13 cellular contexts compared by ENCODE assay signal in the genomic region with DNA sequence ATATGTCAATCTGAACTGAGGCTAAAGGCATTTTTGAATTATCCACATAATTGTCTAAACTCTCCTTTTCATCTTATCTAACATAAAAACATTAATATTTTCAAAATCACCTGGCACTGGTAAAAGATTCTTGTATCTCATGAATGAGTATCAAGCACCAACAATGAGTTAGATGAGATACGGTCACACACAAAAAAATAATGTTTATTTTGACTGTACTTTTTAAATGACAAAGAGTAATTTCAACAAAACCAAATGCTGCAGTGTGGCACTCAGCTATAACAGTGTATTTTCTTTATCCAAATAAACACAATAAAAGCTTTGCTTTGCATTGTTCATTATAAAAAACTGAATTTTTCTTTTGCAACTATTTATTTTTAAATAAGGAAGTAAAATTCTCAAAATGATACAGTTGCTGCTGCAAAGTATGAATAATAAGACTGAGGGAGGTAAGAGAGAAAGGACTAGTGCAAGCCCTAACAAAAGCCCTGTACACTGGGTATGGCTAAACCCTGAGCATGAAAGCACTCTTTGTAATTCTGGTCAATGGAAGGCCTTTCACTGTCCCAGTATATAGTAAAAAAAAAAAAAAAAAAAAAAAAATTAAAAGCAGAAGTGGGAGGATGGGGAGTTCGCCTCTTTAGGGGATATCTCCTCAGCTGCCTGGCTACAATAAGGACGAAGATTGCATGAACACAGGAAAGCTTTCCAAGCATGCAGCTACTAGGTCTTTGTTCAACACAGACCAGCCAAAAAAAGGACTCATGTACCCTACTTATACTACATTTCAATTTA. TPM values are rescaled to one million over a fixed set of nuclear protein-coding genes. Genes with fewer than 3 reads are reported as not detected.
DNase-seq lines count a peak whose midpoint lies in the region; ATAC-seq, FAIRE-seq and TF ChIP-seq lines count a peak whose summit lies in the region.
"Had no signal": no experiment of that assay in that cellular context is flagged by ENCODE, and none has a peak within 500 bp of the region (broad histone marks: within the 10 kb centered on the region; RNA-seq: fewer than 3 reads in every experiment).

No MANE protein-coding gene starts in this region.

- intact Hi-C loops in Right ventricle myocardium superior (cut with DNase I) (no loop called here), cardiac septum (cut with DNase I) (no loop called here), K562 (cut with micrococcal nuclease) (no loop called here)
- intact Hi-C loops in activated naive CD4-positive, alpha-beta T cell treated with anti-CD3 and anti-CD28 coated beads for 36 hours (cut with micrococcal nuclease), result no loop called here

- TF ChIP-seq POLR2A in K562 (conservative IDR thresholded peaks at IDR 0.05), result no peak

- peaks cover 0 to 9% of the 10 kb centered on the region in 2 experiments; a peak in 2 of 5 replicates for H3K4me1 ChIP-seq in K562 (replicated peaks in 1 of 2; ENCODE audit: control insufficient read depth in 2 of 2, insufficient read depth in 2 of 2, low read length in 2 of 2)

- no peak overlapping the region; the same call in 1 of the 2 replicates for H2AFZ ChIP-seq in K562 (ENCODE audit: low read depth, low read length)

- no peak for TF ChIP-seq EP300 in K562 (IDR thresholded peaks at IDR 0.05; ENCODE audit: low read length)

- no peak for FAIRE-seq in K562 (lab: Jason Lieb, UNC)

- no peaks in the 10 kb centered on the region for H3K9me3 Mint-ChIP-seq in activated naive CD4-positive, alpha-beta T cell treated with anti-CD3 and anti-CD28 coated beads for 36 hours
- H3K9me3 Mint-ChIP-seq: naive thymus-derived CD4-positive, alpha-beta T cell had no signal

- TF ChIP-seq RAD21 in K562 (CRISPR knock-in tag; conservative IDR thresholded peaks at IDR 0.05 in 1 of 2, IDR thresholded peaks at IDR 0.05 in 1 of 2), result no peak

- CTCF ChIA-PET in K562 (lab: Yijun Ruan, JAX; ENCODE audit: low intra/inter-chr PET ratio), result no interaction called here
- CTCF ChIA-PET in activated naive CD4-positive, alpha-beta T cell treated with anti-CD3 and anti-CD28 coated beads for 36 hours (lab: Charles Lee), result no interaction called here

- in situ Hi-C loops in K562 (cut with MboI), result no loop called here

- no peaks in the 10 kb centered on the region for H3K9me3 ChIP-seq in K562 (replicated peaks; ENCODE audit: control insufficient read depth, insufficient read depth, low read depth, low read length)

- ATAC-seq in Right ventricle myocardium superior (ENCODE audit: poor library complexity) (peak; percentile 64), K562 (peak; percentile 69), GM21528 (IDR thresholded peaks at IDR 0.05; ENCODE audit: low FRiP score, unreplicated experiment) (no peak)
- ATAC-seq: naive thymus-derived CD4-positive, alpha-beta T cell had no signal

- H3K27me3 ChIP-seq in K562 (ENCODE audit: control insufficient read depth in 2 of 2, insufficient read depth in 2 of 2, low read length in 2 of 2), result no peaks in the 10 kb centered on the region

- no peaks in the 10 kb centered on the region for H4K20me1 ChIP-seq in K562 (replicated peaks; ENCODE audit: control insufficient read depth, insufficient read depth, low read length)

- BruUV-seq in K562 (replicated peaks; lab: Mats Ljungman, UMichigan), result no TSS peak

- peaks cover 5% of the 10 kb centered on the region; the same call in 2 of the 3 replicates for H3K79me2 ChIP-seq in K562 (ENCODE audit: control insufficient read depth, insufficient read depth, low read length)

- H3K36me3 ChIP-seq in K562 (ENCODE audit: control insufficient read depth, insufficient read depth, low read length), result peaks cover 4% of the 10 kb centered on the region; the same call in 2 of the 3 replicates

- 43% methylated on average over 3 of the region's 3 CpGs for WGBS in K562 (ENCODE audit: insufficient coverage, low coverage, missing lambda C conversion rate)

- TF ChIP-seq CTCF in K562 (IDR thresholded peaks at IDR 0.05 in 2 of 3, conservative IDR thresholded peaks at IDR 0.05 in 1 of 3; ENCODE audit: insufficient read depth in 2 of 3, low read depth in 1 of 3, low read length in 3 of 3), result no peak

- no peak overlapping the region for H3K27ac Mint-ChIP-seq in activated naive CD4-positive, alpha-beta T cell treated with anti-CD3 and anti-CD28 coated beads for 36 hours
- H3K27ac Mint-ChIP-seq: activated naive CD8-positive, alpha-beta T cell; naive thymus-derived CD4-positive, alpha-beta T cell had no signal

- DNase-seq in Right ventricle myocardium superior (no peak), cardiac septum (ENCODE audit: low spot score) (no peak), K562 (ENCODE audit: extremely low read depth in 1 of 4, low spot score in 3 of 4) (peak in 3 of 4 experiments; percentile 17 to 36 (median 32)), medulla oblongata (ENCODE audit: extremely low spot score) (peak; percentile 89), NCI-H748 (lab: John Stamatoyannopoulos, UW; ENCODE audit: unreplicated experiment) (no peak), T-helper 2 cell (no peak)
- DNase-seq in activated naive CD4-positive, alpha-beta T cell treated with anti-CD3 and anti-CD28 coated beads for 36 hours, result no peak
- DNase-seq: islet precursor cell; naive thymus-derived CD4-positive, alpha-beta T cell; RPMI8226 had no signal

- no peaks in the 10 kb centered on the region for H3K4me1 Mint-ChIP-seq in activated naive CD4-positive, alpha-beta T cell treated with anti-CD3 and anti-CD28 coated beads for 36 hours (ENCODE audit: low read depth)
- H3K4me1 Mint-ChIP-seq: naive thymus-derived CD4-positive, alpha-beta T cell had no signal

- peaks cover 6% of the 10 kb centered on the region for H3K36me3 Mint-ChIP-seq in activated naive CD4-positive, alpha-beta T cell treated with anti-CD3 and anti-CD28 coated beads for 36 hours (ENCODE audit: low read depth)

- peak overlapping the region; percentile 4; the same call in 1 of the 3 replicates for H3K27ac ChIP-seq in K562 (ENCODE audit: extremely low read depth, low read depth, low read length)
- H3K27ac ChIP-seq: coronary artery had no signal

- peak overlapping the region; percentile 30; the same call in 1 of the 2 replicates for H3K4me2 ChIP-seq in K562 (ENCODE audit: insufficient read depth, low read length)

- H3K4me3 ChIP-seq in K562, result no peak overlapping the region
- H3K4me3 ChIP-seq: coronary artery had no signal

- H3K9ac ChIP-seq in K562 (ENCODE audit: insufficient read depth in 1 of 2, low read depth in 2 of 2, low read length in 2 of 2), result no peak overlapping the region

- H3K4me3 Mint-ChIP-seq in activated naive CD4-positive, alpha-beta T cell treated with anti-CD3 and anti-CD28 coated beads for 36 hours, result no peak overlapping the region
- H3K4me3 Mint-ChIP-seq: activated naive CD8-positive, alpha-beta T cell; naive thymus-derived CD4-positive, alpha-beta T cell had no signal

- no peaks in the 10 kb centered on the region for H3K27me3 Mint-ChIP-seq in activated naive CD4-positive, alpha-beta T cell treated with anti-CD3 and anti-CD28 coated beads for 36 hours (ENCODE audit: low read depth)
- H3K27me3 Mint-ChIP-seq: activated naive CD8-positive, alpha-beta T cell; naive thymus-derived CD4-positive, alpha-beta T cell had no signal

- POLR2A ChIA-PET in K562 (lab: Yijun Ruan, JAX), result interaction anchor here (0.7 to 2.6 kb wide), 5 partner anchors 7 to 26 kb away, joined by 3 to 13 read pairs (median 3); no protein-coding TSS in a partner anchor

- H3K9me1 ChIP-seq in K562 (ENCODE audit: control insufficient read depth, insufficient read depth, low read length), result no peaks in the 10 kb centered on the region

RNA-seq across cellular contexts. Expression of gene EIF4G3, which starts 59.3 kb away (rescaled TPM):
- 24.7 TPM for total RNA-seq in Right ventricle myocardium superior
- 45.6 TPM for total RNA-seq in cardiac septum
- total RNA-seq in K562 (2011; cell fraction: chromatin; rRNA removed; ENCODE audit: low replicate concordance), result 99.6 and 192 TPM in 2 replicates
- total RNA-seq in K562 (2011; cell fraction: nucleolus; rRNA removed), result 45.0 and 54.6 TPM in 2 replicates
- total RNA-seq in K562 (2011; cell fraction: nucleoplasm; rRNA removed), result 105 and 159 TPM in 2 replicates
- total RNA-seq in K562 (2014; rRNA removed), result 19.0 and 19.7 TPM in 2 replicates
- total RNA-seq in K562 (2014; rRNA removed; fragmentation: Illumina TruSeq; extraction: Trizol), result 31.2 and 32.8 TPM in 2 replicates
- total RNA-seq in K562 (2015; rRNA removed; fragmentation: Illumina TruSeq; extraction: Trizol), result 29.7 and 33.1 TPM in 2 replicates
- total RNA-seq in K562 (2021), result 35.9 and 38.7 TPM in 2 replicates
- 32.1 and 39.1 TPM in 2 replicates for polyA plus RNA-seq in K562 (2011; rRNA removed)
- 31.9 and 38.3 TPM in 2 replicates for polyA plus RNA-seq in K562 (2011; cell fraction: cytosol; rRNA removed)
- 64.3 and 72.5 TPM in 2 replicates for polyA plus RNA-seq in K562 (2011; cell fraction: nucleus; rRNA removed)
- 25.9 and 36.4 TPM in 2 replicates for polyA plus RNA-seq in K562 (2012)
- polyA plus RNA-seq in K562 (2014; fragmentation: Illumina TruSeq; extraction: Trizol), result 34.5 and 40.5 TPM in 2 replicates
- polyA plus RNA-seq in K562 (2014; fragmentation: Nextera tagmentation; extraction: Ambion mirVana), result 10 to 100 TPM in 1 of 2 experiments, 1 to 10 TPM in 1; 6.7 to 10.1 TPM
- 36.3 and 38.0 TPM in 2 replicates for polyA plus RNA-seq in K562 (2014; rRNA removed)
- polyA minus RNA-seq in K562 (2011; rRNA and poly(A)+ RNA removed), result 39.2 and 45.5 TPM in 2 replicates
- 17.7 and 22.1 TPM in 2 replicates for polyA minus RNA-seq in K562 (2011; cell fraction: cytosol; rRNA and poly(A)+ RNA removed)
- 27.6 and 40.3 TPM in 2 replicates for polyA minus RNA-seq in K562 (2011; cell fraction: nucleus; rRNA and poly(A)+ RNA removed)
- 10 to 100 TPM; 44.6 to 48.0 TPM for total RNA-seq in activated naive CD4-positive, alpha-beta T cell treated with anti-CD3 and anti-CD28 coated beads for 36 hours

Comparison
In these comparisons a context has a peak if more than half of its experiments do, and no peak if none do; other contexts are left out.
1. DNase-seq: peak in K562 (3 of 4) and medulla oblongata (single experiment); none in Right ventricle myocardium superior (single experiment), cardiac septum (single experiment), NCI-H748 (single experiment), activated naive CD4-positive, alpha-beta T cell treated with anti-CD3 and anti-CD28 coated beads for 36 hours (single experiment) and T-helper 2 cell (0 of 5).